ENCODE assay signal across 1 cellular context in genomic region chr3:142097099-142097843, GRCh38.
TF ChIP-seq lines count a peak whose summit lies in the region.

No MANE protein-coding gene starts in this region.

TF ChIP-seq in HepG2, 621 proteins besides CTCF, POLR2A, EP300 and RAD21:
- TF ChIP-seq MAFK (conservative IDR thresholded peaks at IDR 0.05 in 1 of 2, IDR thresholded peaks at IDR 0.05 in 1 of 2; ENCODE audit: low read length in 2 of 2) (peak; percentile 76 to 85), ZNF121 (CRISPR knock-in tag; IDR thresholded peaks at IDR 0.05) (0 out of 2 replicates have a peak, but pooled peaks have one; percentile 57), MAX (IDR thresholded peaks at IDR 0.05) (no peak), MAFF (IDR thresholded peaks at IDR 0.05; ENCODE audit: low read depth, low read length) (peak; percentile 80; the same call in 1 of the 2 replicates)
